In genomic region chr2:96716388-96716787, GRCh38 we compare ENCODE assay signal across 30 cellular contexts.
"Had no signal": no experiment of that assay in that cellular context is flagged by ENCODE, and none has a peak within 500 bp of the region (broad histone marks: within the 10 kb centered on the region; RNA-seq: fewer than 3 reads in every experiment).

No MANE protein-coding gene starts in this region.

- H3K27me3 ChIP-seq: SJCRH30 had no signal

- H3K27ac ChIP-seq: SJCRH30, SK-N-MC, WERI-Rb-1 had no signal

- H3K9me3 ChIP-seq: SJCRH30 had no signal

- H3K4me1 ChIP-seq: SJCRH30 had no signal

- H3K4me1 Mint-ChIP-seq: activated CD4-positive, alpha-beta memory T cell treated with anti-CD3 and anti-CD28 coated beads, Interleukin-2, amount 10 ng/mL, durations not matched to agents 7 days and 5 days; activated CD8-positive, alpha-beta memory T cell treated with anti-CD3 and anti-CD28 coated beads, Interleukin-2, amount 10 ng/mL, durations not matched to agents 7 days and 5 days; activated naive CD8-positive, alpha-beta T cell treated with anti-CD3 and anti-CD28 coated beads, Interleukin-2, amount 50 U/mL, for 24 hours; brain had no signal

- H3K9me3 Mint-ChIP-seq: activated CD4-positive, alpha-beta memory T cell treated with anti-CD3 and anti-CD28 coated beads, Interleukin-2, amount 10 ng/mL, durations not matched to agents 7 days and 5 days; activated naive CD8-positive, alpha-beta T cell treated with anti-CD3 and anti-CD28 coated beads, Interleukin-2, amount 50 U/mL, for 24 hours; brain had no signal

- FAIRE-seq: bronchial epithelial cell, colon had no signal

- ATAC-seq: activated CD8-positive, alpha-beta memory T cell treated with anti-CD3 and anti-CD28 coated beads, Interleukin-2, amount 10 ng/mL, durations not matched to agents 7 days and 5 days; activated naive CD8-positive, alpha-beta T cell treated with anti-CD3 and anti-CD28 coated beads, Interleukin-2, amount 50 U/mL, for 24 hours had no signal

- H3K4me3 ChIP-seq: SJCRH30, SK-N-MC had no signal

- H3K27me3 Mint-ChIP-seq: activated CD4-positive, alpha-beta memory T cell treated with anti-CD3 and anti-CD28 coated beads, Interleukin-2, amount 10 ng/mL, durations not matched to agents 7 days and 5 days; activated CD8-positive, alpha-beta memory T cell treated with anti-CD3 and anti-CD28 coated beads, Interleukin-2, amount 10 ng/mL, durations not matched to agents 7 days and 5 days; activated naive CD8-positive, alpha-beta T cell treated with anti-CD3 and anti-CD28 coated beads, Interleukin-2, amount 50 U/mL, for 24 hours; brain had no signal

- H3K4me3 Mint-ChIP-seq: activated CD4-positive, alpha-beta memory T cell treated with anti-CD3 and anti-CD28 coated beads, Interleukin-2, amount 10 ng/mL, durations not matched to agents 7 days and 5 days; activated CD8-positive, alpha-beta memory T cell treated with anti-CD3 and anti-CD28 coated beads, Interleukin-2, amount 10 ng/mL, durations not matched to agents 7 days and 5 days; activated naive CD8-positive, alpha-beta T cell treated with anti-CD3 and anti-CD28 coated beads, Interleukin-2, amount 50 U/mL, for 24 hours; brain had no signal

- DNase-seq: activated CD4-positive, alpha-beta memory T cell treated with anti-CD3 and anti-CD28 coated beads, Interleukin-2, amount 10 ng/mL, durations not matched to agents 7 days and 5 days; activated CD4-positive, alpha-beta T cell treated with anti-CD3 and anti-CD28 coated beads for 1 hour; activated CD4-positive, alpha-beta T cell treated with anti-CD3 and anti-CD28 coated beads for 48 hours; activated CD4-positive, CD25-positive, alpha-beta regulatory T cell; activated CD8-positive, alpha-beta memory T cell treated with anti-CD3 and anti-CD28 coated beads for 24 hours; activated CD8-positive, alpha-beta memory T cell treated with anti-CD3 and anti-CD28 coated beads, Interleukin-2, amount 10 ng/mL, durations not matched to agents 7 days and 5 days; activated CD8-positive, alpha-beta memory T cell treated with anti-CD3 and anti-CD28 coated beads, Interleukin-2, amount 50 U/mL, for 48 hours; activated effector memory CD4-positive, alpha-beta T cell treated with Interleukin-2 at 50 U/mL for 16 hours; activated naive CD4-positive, alpha-beta T cell treated with anti-CD3 and anti-CD28 coated beads, Interleukin-2, amount 50 U/mL, for 16 hours; activated naive CD8-positive, alpha-beta T cell treated with anti-CD3 and anti-CD28 coated beads, Interleukin-2, amount 50 U/mL, for 24 hours; activated T-cell treated with anti-CD3 and anti-CD28 coated beads, Interleukin-2, amount 50 U/mL, for 48 hours; anterior cingulate cortex; caudate nucleus; NCI-H1092 treated with DMSO at 0.1 percent for 48 hours; NCI-H187; NCI-H2029 treated with DMSO at 0.1 percent for 48 hours; NCI-H2107; NCI-H2171; NCI-H510A; NCI-H526; NCI-H748 treated with DMSO at 0.1 percent for 48 hours; NK-92 treated with Interleukin-12 subunit alpha and Interleukin-12 subunit beta, amount 100 ng/mL, for 24 hours; Right ventricle myocardium superior; SJCRH30; T1000; WERI-Rb-1 had no signal

- H3K27ac Mint-ChIP-seq: activated CD4-positive, alpha-beta memory T cell treated with anti-CD3 and anti-CD28 coated beads, Interleukin-2, amount 10 ng/mL, durations not matched to agents 7 days and 5 days; activated CD8-positive, alpha-beta memory T cell treated with anti-CD3 and anti-CD28 coated beads, Interleukin-2, amount 10 ng/mL, durations not matched to agents 7 days and 5 days; activated naive CD8-positive, alpha-beta T cell treated with anti-CD3 and anti-CD28 coated beads, Interleukin-2, amount 50 U/mL, for 24 hours; brain had no signal
